8 cellular contexts compared by ENCODE assay signal in genomic region chr2:10408649-10409579, GRCh38. TPM values are rescaled to one million over a fixed set of nuclear protein-coding genes. Genes with fewer than 3 reads are reported as not detected.
DNase-seq lines count a peak whose midpoint lies in the region; ATAC-seq and TF ChIP-seq lines count a peak whose summit lies in the region.

No MANE protein-coding gene starts in this region.

- DNase-seq in NCI-H128 (lab: John Stamatoyannopoulos, UW; ENCODE audit: unreplicated experiment) (peak; percentile 71), SW480 (ENCODE audit: low spot score) (peak; percentile 93), left cardiac atrium (peak; percentile 79), renal cortical epithelial cell (ENCODE audit: low read depth) (peak; percentile 73), cortex of kidney (lab: John Stamatoyannopoulos, UW) (no peak)
- DNase-seq in activated naive CD8-positive, alpha-beta T cell treated with anti-CD3 and anti-CD28 coated beads, Interleukin-2, amount 50 U/mL, for 24 hours = peak; percentile 86

- TF ChIP-seq CTCF in GM12872 (IDR thresholded peaks at IDR 0.05; ENCODE audit: insufficient read depth, low read depth, low read length) = peak; percentile 98

- no peaks in the 10 kb centered on the region for H3K27me3 Mint-ChIP-seq in activated naive CD8-positive, alpha-beta T cell treated with anti-CD3 and anti-CD28 coated beads, Interleukin-2, amount 50 U/mL, for 24 hours

- H3K4me3 Mint-ChIP-seq in activated naive CD8-positive, alpha-beta T cell treated with anti-CD3 and anti-CD28 coated beads, Interleukin-2, amount 50 U/mL, for 24 hours = peak overlapping the region; percentile 62

- H3K9me3 Mint-ChIP-seq in activated naive CD8-positive, alpha-beta T cell treated with anti-CD3 and anti-CD28 coated beads, Interleukin-2, amount 50 U/mL, for 24 hours = no peaks in the 10 kb centered on the region

- peaks cover 65% of the 10 kb centered on the region for H3K4me1 Mint-ChIP-seq in activated naive CD8-positive, alpha-beta T cell treated with anti-CD3 and anti-CD28 coated beads, Interleukin-2, amount 50 U/mL, for 24 hours

- intact Hi-C loops in left cardiac atrium (cut with DNase I) = loop anchor here (2.0 to 5.0 kb wide), 4 partner anchors 82 to 284 kb away; partner anchors contain the start of gene HPCAL1 (in 2 of the 2)

- peaks cover 21% of the 10 kb centered on the region for H3K36me3 Mint-ChIP-seq in activated naive CD8-positive, alpha-beta T cell treated with anti-CD3 and anti-CD28 coated beads, Interleukin-2, amount 50 U/mL, for 24 hours (ENCODE audit: low read depth)

- H3K27ac Mint-ChIP-seq in activated naive CD8-positive, alpha-beta T cell treated with anti-CD3 and anti-CD28 coated beads, Interleukin-2, amount 50 U/mL, for 24 hours = peak overlapping the region; percentile 96

- peak; percentile 45 for ATAC-seq in HG02678 (IDR thresholded peaks at IDR 0.05; ENCODE audit: unreplicated experiment)
- ATAC-seq in activated naive CD8-positive, alpha-beta T cell treated with anti-CD3 and anti-CD28 coated beads, Interleukin-2, amount 50 U/mL, for 24 hours = peak; percentile 56
- ATAC-seq in left cardiac atrium = peak; percentile 70 to 75

RNA-seq across cellular contexts. Expression of gene ODC1, which starts 39.2 kb away (rescaled TPM):
- total RNA-seq in left cardiac atrium (10 to 100 TPM; 26.7 to 40.5 TPM), renal cortical epithelial cell (79.7 and 133 TPM in 2 replicates)
